8 cellular contexts compared by ENCODE assay signal in the genomic region with DNA sequence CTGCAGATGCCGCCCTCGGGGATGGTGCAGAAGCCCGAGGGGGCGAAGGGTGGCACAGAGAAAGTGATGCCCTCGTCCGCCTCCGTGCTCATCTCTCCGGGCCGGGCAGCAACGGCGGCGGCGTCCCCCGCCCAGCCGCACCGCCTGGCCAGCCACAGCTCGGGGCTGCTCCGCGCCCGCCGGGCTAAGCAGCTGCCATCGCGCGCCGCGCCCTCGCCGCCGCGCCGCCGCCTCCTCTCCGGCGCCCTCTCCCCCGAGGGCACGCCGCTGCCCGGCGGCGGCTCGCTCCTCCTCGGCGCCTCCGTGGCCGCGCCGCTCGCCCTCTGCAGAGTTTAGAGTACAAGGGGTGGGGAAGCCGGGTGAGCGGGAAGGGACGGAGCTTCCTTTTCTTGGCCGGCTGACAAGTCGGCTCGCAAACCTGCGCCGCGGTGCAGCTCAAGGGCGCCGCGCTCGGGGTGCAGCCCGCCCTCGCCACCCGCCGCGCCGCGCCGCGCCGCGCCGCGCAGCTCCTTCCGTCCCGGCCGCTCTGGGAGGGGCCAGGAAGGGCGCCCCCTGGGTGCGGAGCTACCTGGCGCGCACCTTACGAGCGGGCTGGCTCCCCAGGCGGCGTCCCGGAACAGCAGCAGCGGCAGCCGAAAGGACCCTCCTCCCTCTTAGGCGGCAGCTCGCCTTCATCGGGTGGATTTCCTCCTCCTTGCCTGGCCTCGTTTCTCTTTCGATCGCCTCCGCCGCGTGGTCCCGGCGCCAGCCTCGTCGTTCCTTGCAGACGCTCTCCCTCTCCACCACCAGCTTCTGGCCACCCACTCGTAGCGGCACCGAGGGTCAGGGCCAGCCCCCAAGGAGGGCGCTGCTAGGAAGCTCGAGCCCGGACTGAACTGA. TPM values are rescaled to one million over a fixed set of nuclear protein-coding genes. Genes with fewer than 3 reads are reported as not detected.
DNase-seq lines count a peak whose midpoint lies in the region; ATAC-seq, FAIRE-seq and TF ChIP-seq lines count a peak whose summit lies in the region.

A gene with protein sequence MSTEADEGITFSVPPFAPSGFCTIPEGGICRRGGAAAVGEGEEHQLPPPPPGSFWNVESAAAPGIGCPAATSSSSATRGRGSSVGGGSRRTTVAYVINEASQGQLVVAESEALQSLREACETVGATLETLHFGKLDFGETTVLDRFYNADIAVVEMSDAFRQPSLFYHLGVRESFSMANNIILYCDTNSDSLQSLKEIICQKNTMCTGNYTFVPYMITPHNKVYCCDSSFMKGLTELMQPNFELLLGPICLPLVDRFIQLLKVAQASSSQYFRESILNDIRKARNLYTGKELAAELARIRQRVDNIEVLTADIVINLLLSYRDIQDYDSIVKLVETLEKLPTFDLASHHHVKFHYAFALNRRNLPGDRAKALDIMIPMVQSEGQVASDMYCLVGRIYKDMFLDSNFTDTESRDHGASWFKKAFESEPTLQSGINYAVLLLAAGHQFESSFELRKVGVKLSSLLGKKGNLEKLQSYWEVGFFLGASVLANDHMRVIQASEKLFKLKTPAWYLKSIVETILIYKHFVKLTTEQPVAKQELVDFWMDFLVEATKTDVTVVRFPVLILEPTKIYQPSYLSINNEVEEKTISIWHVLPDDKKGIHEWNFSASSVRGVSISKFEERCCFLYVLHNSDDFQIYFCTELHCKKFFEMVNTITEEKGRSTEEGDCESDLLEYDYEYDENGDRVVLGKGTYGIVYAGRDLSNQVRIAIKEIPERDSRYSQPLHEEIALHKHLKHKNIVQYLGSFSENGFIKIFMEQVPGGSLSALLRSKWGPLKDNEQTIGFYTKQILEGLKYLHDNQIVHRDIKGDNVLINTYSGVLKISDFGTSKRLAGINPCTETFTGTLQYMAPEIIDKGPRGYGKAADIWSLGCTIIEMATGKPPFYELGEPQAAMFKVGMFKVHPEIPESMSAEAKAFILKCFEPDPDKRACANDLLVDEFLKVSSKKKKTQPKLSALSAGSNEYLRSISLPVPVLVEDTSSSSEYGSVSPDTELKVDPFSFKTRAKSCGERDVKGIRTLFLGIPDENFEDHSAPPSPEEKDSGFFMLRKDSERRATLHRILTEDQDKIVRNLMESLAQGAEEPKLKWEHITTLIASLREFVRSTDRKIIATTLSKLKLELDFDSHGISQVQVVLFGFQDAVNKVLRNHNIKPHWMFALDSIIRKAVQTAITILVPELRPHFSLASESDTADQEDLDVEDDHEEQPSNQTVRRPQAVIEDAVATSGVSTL (N-terminal part only) (minus strand): TSS at position 412 of the 879 bp plus-strand sequence. CDS start 320 bp downstream, at position 92.

- ATAC-seq in HG02678 (IDR thresholded peaks at IDR 0.05; ENCODE audit: unreplicated experiment) (peak; percentile 62), right cardiac atrium (peak; percentile 88 to 89), aorta (ENCODE audit: low FRiP score) (peak; percentile 90)

- peaks cover 19% of the 10 kb centered on the region for H3K36me3 Mint-ChIP-seq in T-helper 1 cell treated with Interleukin-12 subunit alpha and Interleukin-12 subunit beta and Interleukin-4 antibody, amounts not matched to agents 30 μg/mL and 1 μg/mL, for 36 hours (ENCODE audit: low read depth)

- WGBS in right cardiac atrium = under 1% methylated on average over 108 of the region's 108 CpGs
- WGBS in aorta, 2 donors = 0% methylated on average over 48 to 108 of the region's 108 CpGs

- no peaks in the 10 kb centered on the region for H3K9me3 ChIP-seq in right cardiac atrium (ENCODE audit: control insufficient read depth, low read length)
- no peaks in the 10 kb centered on the region for H3K9me3 ChIP-seq in aorta (ENCODE audit: control insufficient read depth, low read length)

- peaks cover 31% of the 10 kb centered on the region for H3K4me1 Mint-ChIP-seq in T-helper 1 cell treated with Interleukin-12 subunit alpha and Interleukin-12 subunit beta and Interleukin-4 antibody, amounts not matched to agents 30 μg/mL and 1 μg/mL, for 36 hours (ENCODE audit: low read depth)

- H3K27ac ChIP-seq in right cardiac atrium (ENCODE audit: low read length) (peak within 1 kb of the TSS; percentile 71), aorta (ENCODE audit: low read depth in 1 of 2, low read length in 2 of 2) (peak within 1 kb of the TSS; percentile 89 to 97)

- no peaks in the 10 kb centered on the region for H3K9me3 Mint-ChIP-seq in T-helper 1 cell treated with Interleukin-12 subunit alpha and Interleukin-12 subunit beta and Interleukin-4 antibody, amounts not matched to agents 30 μg/mL and 1 μg/mL, for 36 hours

- H3K27me3 ChIP-seq in right cardiac atrium (ENCODE audit: control insufficient read depth, insufficient read depth) = no peaks in the 10 kb centered on the region
- H3K27me3 ChIP-seq in aorta (ENCODE audit: control insufficient read depth in 1 of 2, insufficient read depth in 2 of 2, low read length in 1 of 2) = no peaks in the 10 kb centered on the region

- DNase-seq in GM12892 (ENCODE audit: insufficient read length) = peak; percentile 40
- peak; percentile 82 for DNase-seq in NCI-H1105 treated with DMSO at 0.1 percent for 48 hours (lab: John Stamatoyannopoulos, UW)
- peak; percentile 86 for DNase-seq in amniotic stem cell (lab: John Stamatoyannopoulos, UW)
- peak; percentile 80 to 93 (median 91) for DNase-seq in right cardiac atrium
- DNase-seq in retina = peak; percentile 91
- DNase-seq in aorta = peak; percentile 91 to 95

- intact Hi-C loops in right cardiac atrium (cut with DNase I) (loop anchor here (1.0 to 10.0 kb wide), 4 partner anchors 145 to 208 kb away; no protein-coding TSS in a partner anchor), aorta (cut with DNase I) (loop anchor here (1.0 to 5.0 kb wide), 6 partner anchors 30 to 212 kb away; a partner anchor contains a TSS)

- peak; percentile 91 for FAIRE-seq in GM12892 (lab: Jason Lieb, UNC)

- H3K27me3 Mint-ChIP-seq in T-helper 1 cell treated with Interleukin-12 subunit alpha and Interleukin-12 subunit beta and Interleukin-4 antibody, amounts not matched to agents 30 μg/mL and 1 μg/mL, for 36 hours (ENCODE audit: low read depth) = peaks cover under 1% of the 10 kb centered on the region

- peak; percentile 58; the same call in 1 of the 2 replicates for TF ChIP-seq POLR2A in GM12892 (IDR thresholded peaks at IDR 0.05; ENCODE audit: low read depth, low read length)

- peak within 1 kb of the TSS; percentile 98 for H3K27ac Mint-ChIP-seq in T-helper 1 cell treated with Interleukin-12 subunit alpha and Interleukin-12 subunit beta and Interleukin-4 antibody, amounts not matched to agents 30 μg/mL and 1 μg/mL, for 36 hours

- H3K36me3 ChIP-seq in aorta (ENCODE audit: control insufficient read depth in 1 of 2, insufficient read depth in 2 of 2, low read length in 1 of 2) = no peaks in the 10 kb centered on the region

- H3K4me1 ChIP-seq in right cardiac atrium (ENCODE audit: control insufficient read depth, insufficient read depth, low read length) (no peaks in the 10 kb centered on the region), aorta (ENCODE audit: control insufficient read depth in 1 of 2, insufficient read depth in 2 of 2, low read length in 2 of 2) (peaks cover 1 to 3% of the 10 kb centered on the region in 2 donors)

- H3K4me3 ChIP-seq in right cardiac atrium (ENCODE audit: low read length) = peak within 1 kb of the TSS; percentile 66
- peak within 1 kb of the TSS; percentile 72 to 93 for H3K4me3 ChIP-seq in aorta (ENCODE audit: low read length in 2 of 2)

- peak within 1 kb of the TSS; percentile 99 for H3K4me3 Mint-ChIP-seq in T-helper 1 cell treated with Interleukin-12 subunit alpha and Interleukin-12 subunit beta and Interleukin-4 antibody, amounts not matched to agents 30 μg/mL and 1 μg/mL, for 36 hours

RNA-seq across cellular contexts. Expression of the gene that starts here (rescaled TPM):
- 13.4 TPM for polyA plus RNA-seq in GM12892 (2012; ENCODE audit: missing spikeins)
- 1 to 10 TPM; 3.9 to 7.3 (median 5.5) TPM for total RNA-seq in right cardiac atrium
- 2.8 TPM for polyA plus RNA-seq in right cardiac atrium
- total RNA-seq in aorta = 10 to 100 TPM; 37.6 to 48.4 TPM
- 10 to 100 TPM; 16.2 to 33.7 TPM for polyA plus RNA-seq in aorta

Comparison
In these comparisons a context has a peak if more than half of its experiments do, and no peak if none do; other contexts are left out.
1. Peak in every context shown above with its lines: DNase-seq, ATAC-seq, H3K4me3 ChIP-seq and H3K27ac ChIP-seq.
2. RNA of the gene that starts here (total RNA-seq): 37.6 to 48.4 TPM in aorta; 3.9 to 7.3 TPM in right cardiac atrium; every median in the first group is over 4 times any median in the second.
3. DNase-seq: peak in every context shown above with its lines; median percentile 93 in aorta; 91 in right cardiac atrium; 91 in retina; 86 in amniotic stem cell; 82 in NCI-H1105 treated with DMSO at 0.1 percent for 48 hours; 40 in GM12892.